In the genomic region with DNA sequence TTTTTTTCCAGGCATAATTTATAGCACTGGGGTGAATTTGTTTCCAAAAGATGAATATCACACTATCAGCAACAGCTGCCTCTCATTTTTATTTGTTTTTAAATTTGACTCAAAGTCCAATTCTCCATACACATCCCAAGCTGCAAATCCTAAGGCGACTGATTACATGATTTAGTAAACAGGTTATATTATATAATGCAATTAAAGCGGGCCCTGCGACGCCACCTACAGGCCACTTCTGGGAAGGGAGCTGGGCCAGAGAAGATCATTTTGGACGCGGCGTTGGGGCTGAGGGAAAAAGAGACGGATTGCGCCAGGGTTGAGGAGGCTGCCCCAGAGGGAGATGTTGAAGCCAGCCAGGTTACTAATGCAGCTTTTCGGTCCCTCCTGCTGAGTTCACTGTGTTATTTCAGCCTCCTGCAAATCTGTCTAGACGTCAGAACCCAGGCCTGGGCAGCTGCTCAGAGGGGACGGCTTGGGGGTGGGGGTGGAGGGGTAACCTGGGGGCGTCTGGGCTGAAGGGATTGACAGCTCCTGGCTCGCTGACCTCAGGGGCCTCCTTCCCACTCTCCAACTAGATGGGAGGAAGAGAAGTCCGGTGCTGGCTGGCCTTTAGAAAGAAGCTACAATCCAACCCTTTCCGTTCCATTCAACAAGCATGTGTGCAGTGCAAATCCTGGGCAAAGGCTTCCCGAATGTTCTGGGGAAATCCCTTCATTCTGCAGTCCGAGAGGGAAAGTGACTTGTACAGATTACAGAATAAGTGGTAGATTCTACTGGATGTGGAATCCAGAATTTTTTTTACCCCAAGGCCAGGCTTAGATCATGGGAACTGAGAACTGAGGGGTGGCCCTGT, we compare ENCODE assay signal across 2 cellular contexts.
TF ChIP-seq lines count a peak whose summit lies in the region.

No MANE protein-coding gene starts in this region.

TF ChIP-seq in SK-N-SH, 30 proteins besides CTCF, POLR2A, EP300 and RAD21 (continued from another document):
- TF ChIP-seq, protein P1, sequence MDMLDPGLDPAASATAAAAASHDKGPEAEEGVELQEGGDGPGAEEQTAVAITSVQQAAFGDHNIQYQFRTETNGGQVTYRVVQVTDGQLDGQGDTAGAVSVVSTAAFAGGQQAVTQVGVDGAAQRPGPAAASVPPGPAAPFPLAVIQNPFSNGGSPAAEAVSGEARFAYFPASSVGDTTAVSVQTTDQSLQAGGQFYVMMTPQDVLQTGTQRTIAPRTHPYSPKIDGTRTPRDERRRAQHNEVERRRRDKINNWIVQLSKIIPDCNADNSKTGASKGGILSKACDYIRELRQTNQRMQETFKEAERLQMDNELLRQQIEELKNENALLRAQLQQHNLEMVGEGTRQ (IDR thresholded peaks at IDR 0.05; ENCODE audit: borderline replicate concordance, low read depth, low read length) = no peak
- no peak for TF ChIP-seq RXRA (IDR thresholded peaks at IDR 0.05; ENCODE audit: borderline replicate concordance, low read depth)
- TF ChIP-seq ELF1 (IDR thresholded peaks at IDR 0.05) = no peak
- TF ChIP-seq TEAD4 (IDR thresholded peaks at IDR 0.05; ENCODE audit: borderline replicate concordance, insufficient read depth) = no peak
- TF ChIP-seq, protein P2, sequence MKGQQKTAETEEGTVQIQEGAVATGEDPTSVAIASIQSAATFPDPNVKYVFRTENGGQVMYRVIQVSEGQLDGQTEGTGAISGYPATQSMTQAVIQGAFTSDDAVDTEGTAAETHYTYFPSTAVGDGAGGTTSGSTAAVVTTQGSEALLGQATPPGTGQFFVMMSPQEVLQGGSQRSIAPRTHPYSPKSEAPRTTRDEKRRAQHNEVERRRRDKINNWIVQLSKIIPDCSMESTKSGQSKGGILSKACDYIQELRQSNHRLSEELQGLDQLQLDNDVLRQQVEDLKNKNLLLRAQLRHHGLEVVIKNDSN (IDR thresholded peaks at IDR 0.05; ENCODE audit: borderline replicate concordance, low read depth) = no peak
- peak; percentile 64 for TF ChIP-seq SMC3 (IDR thresholded peaks at IDR 0.05; ENCODE audit: low read depth, low read length)
- no peak for TF ChIP-seq TCF12 (IDR thresholded peaks at IDR 0.05)
- no peak for TF ChIP-seq POLR2AphosphoS5 (IDR thresholded peaks at IDR 0.05; ENCODE audit: low read depth, low read length)
- TF ChIP-seq MXI1 (IDR thresholded peaks at IDR 0.05; ENCODE audit: low read depth, low read length) = no peak
- peak; percentile 15 for TF ChIP-seq CHD2 (IDR thresholded peaks at IDR 0.05; ENCODE audit: low read length, partially characterized antibody)
- TF ChIP-seq, protein P3, sequence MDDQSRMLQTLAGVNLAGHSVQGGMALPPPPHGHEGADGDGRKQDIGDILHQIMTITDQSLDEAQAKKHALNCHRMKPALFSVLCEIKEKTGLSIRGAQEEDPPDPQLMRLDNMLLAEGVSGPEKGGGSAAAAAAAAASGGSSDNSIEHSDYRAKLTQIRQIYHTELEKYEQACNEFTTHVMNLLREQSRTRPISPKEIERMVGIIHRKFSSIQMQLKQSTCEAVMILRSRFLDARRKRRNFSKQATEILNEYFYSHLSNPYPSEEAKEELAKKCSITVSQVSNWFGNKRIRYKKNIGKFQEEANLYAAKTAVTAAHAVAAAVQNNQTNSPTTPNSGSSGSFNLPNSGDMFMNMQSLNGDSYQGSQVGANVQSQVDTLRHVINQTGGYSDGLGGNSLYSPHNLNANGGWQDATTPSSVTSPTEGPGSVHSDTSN (IDR thresholded peaks at IDR 0.05) = no peak
- TF ChIP-seq, protein P4, sequence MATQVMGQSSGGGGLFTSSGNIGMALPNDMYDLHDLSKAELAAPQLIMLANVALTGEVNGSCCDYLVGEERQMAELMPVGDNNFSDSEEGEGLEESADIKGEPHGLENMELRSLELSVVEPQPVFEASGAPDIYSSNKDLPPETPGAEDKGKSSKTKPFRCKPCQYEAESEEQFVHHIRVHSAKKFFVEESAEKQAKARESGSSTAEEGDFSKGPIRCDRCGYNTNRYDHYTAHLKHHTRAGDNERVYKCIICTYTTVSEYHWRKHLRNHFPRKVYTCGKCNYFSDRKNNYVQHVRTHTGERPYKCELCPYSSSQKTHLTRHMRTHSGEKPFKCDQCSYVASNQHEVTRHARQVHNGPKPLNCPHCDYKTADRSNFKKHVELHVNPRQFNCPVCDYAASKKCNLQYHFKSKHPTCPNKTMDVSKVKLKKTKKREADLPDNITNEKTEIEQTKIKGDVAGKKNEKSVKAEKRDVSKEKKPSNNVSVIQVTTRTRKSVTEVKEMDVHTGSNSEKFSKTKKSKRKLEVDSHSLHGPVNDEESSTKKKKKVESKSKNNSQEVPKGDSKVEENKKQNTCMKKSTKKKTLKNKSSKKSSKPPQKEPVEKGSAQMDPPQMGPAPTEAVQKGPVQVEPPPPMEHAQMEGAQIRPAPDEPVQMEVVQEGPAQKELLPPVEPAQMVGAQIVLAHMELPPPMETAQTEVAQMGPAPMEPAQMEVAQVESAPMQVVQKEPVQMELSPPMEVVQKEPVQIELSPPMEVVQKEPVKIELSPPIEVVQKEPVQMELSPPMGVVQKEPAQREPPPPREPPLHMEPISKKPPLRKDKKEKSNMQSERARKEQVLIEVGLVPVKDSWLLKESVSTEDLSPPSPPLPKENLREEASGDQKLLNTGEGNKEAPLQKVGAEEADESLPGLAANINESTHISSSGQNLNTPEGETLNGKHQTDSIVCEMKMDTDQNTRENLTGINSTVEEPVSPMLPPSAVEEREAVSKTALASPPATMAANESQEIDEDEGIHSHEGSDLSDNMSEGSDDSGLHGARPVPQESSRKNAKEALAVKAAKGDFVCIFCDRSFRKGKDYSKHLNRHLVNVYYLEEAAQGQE (IDR thresholded peaks at IDR 0.05; ENCODE audit: low read depth, low read length) = no peak
- 0 out of 2 replicates have a peak, but pooled peaks have one; percentile 24 for TF ChIP-seq RCOR1 (IDR thresholded peaks at IDR 0.05; ENCODE audit: low read length)
TF ChIP-seq in SK-N-SH: peak in this region for 3.

TF ChIP-seq in K562, 482 proteins besides CTCF, POLR2A, EP300 and RAD21 (continued from another document):
- TF ChIP-seq, protein P5, sequence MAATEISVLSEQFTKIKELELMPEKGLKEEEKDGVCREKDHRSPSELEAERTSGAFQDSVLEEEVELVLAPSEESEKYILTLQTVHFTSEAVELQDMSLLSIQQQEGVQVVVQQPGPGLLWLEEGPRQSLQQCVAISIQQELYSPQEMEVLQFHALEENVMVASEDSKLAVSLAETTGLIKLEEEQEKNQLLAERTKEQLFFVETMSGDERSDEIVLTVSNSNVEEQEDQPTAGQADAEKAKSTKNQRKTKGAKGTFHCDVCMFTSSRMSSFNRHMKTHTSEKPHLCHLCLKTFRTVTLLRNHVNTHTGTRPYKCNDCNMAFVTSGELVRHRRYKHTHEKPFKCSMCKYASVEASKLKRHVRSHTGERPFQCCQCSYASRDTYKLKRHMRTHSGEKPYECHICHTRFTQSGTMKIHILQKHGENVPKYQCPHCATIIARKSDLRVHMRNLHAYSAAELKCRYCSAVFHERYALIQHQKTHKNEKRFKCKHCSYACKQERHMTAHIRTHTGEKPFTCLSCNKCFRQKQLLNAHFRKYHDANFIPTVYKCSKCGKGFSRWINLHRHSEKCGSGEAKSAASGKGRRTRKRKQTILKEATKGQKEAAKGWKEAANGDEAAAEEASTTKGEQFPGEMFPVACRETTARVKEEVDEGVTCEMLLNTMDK (IDR thresholded peaks at IDR 0.05; ENCODE audit: borderline replicate concordance, insufficient read depth, low read depth, low read length, poor library complexity, severe bottlenecking) = peak; percentile 12
- no peak for TF ChIP-seq RNF2 (IDR thresholded peaks at IDR 0.05)
- TF ChIP-seq XRCC5 (IDR thresholded peaks at IDR 0.05; ENCODE audit: low read depth, low read length) = peak; percentile 53; the same call in 1 of the 2 replicates
- TF ChIP-seq, protein P6, sequence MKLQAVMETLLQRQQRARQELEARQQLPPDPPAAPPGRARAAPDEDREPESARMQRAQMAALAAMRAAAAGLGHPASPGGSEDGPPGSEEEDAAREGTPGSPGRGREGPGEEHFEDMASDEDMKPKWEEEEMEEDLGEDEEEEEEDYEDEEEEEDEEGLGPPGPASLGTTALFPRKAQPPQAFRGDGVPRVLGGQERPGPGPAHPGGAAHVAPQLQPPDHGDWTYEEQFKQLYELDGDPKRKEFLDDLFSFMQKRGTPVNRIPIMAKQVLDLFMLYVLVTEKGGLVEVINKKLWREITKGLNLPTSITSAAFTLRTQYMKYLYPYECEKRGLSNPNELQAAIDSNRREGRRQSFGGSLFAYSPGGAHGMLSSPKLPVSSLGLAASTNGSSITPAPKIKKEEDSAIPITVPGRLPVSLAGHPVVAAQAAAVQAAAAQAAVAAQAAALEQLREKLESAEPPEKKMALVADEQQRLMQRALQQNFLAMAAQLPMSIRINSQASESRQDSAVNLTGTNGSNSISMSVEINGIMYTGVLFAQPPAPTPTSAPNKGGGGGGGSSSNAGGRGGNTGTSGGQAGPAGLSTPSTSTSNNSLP (IDR thresholded peaks at IDR 0.05; ENCODE audit: borderline replicate concordance, low read depth, low read length) = peak; percentile 77; the same call in 1 of the 2 replicates
- TF ChIP-seq RB1 (IDR thresholded peaks at IDR 0.05; ENCODE audit: low read depth) = 0 out of 2 replicates have a peak, but pooled peaks have one; percentile 48
TF ChIP-seq in K562: peak in this region for 5.
